ENCODE assay signal across 11 cellular contexts in the genomic region with DNA sequence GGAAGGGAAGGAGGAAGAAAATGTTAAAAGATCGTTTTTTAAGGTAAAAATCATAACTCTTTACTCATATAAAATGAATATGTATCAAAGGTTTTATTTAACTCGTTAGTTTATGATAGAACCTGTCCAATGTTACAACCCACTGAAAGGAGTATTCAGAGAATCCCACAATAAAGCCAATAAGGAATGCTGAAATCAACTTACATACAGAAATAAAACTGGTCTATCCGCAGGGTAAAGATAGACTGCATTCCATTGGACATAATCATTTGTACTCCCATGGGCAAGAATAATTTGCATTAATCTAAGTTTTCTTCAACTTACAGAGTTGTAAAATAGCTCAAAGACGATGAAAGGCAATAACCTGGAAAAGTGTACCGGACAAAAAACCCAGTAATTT. TPM values are rescaled to one million over a fixed set of nuclear protein-coding genes. Genes with fewer than 3 reads are reported as not detected.
DNase-seq lines count a peak whose midpoint lies in the region; ATAC-seq and TF ChIP-seq lines count a peak whose summit lies in the region.
"Had no signal": no experiment of that assay in that cellular context is flagged by ENCODE, and none has a peak within 500 bp of the region (broad histone marks: within the 10 kb centered on the region; RNA-seq: fewer than 3 reads in every experiment).

No MANE protein-coding gene starts in this region.

- no peaks in the 10 kb centered on the region for H4K20me1 ChIP-seq in fibroblast of lung (ENCODE audit: control insufficient read depth, extremely low read depth, insufficient read depth, low read length)

- no peaks in the 10 kb centered on the region for H3K79me2 ChIP-seq in fibroblast of lung (ENCODE audit: control insufficient read depth, insufficient read depth, low read length)

- no peaks in the 10 kb centered on the region for H3K9me3 Mint-ChIP-seq in activated naive CD4-positive, alpha-beta T cell treated with anti-CD3 and anti-CD28 coated beads, Interleukin-2, amount 50 U/mL, for 24 hours
- H3K9me3 Mint-ChIP-seq in activated naive CD4-positive, alpha-beta T cell treated with anti-CD3 and anti-CD28 coated beads, Interleukin-2, amount 50 U/mL, for 72 hours, result peaks cover 3 to 4% of the 10 kb centered on the region in 2 donors

- H3K4me3 Mint-ChIP-seq in activated naive CD4-positive, alpha-beta T cell treated with anti-CD3 and anti-CD28 coated beads, Interleukin-2, amount 50 U/mL, for 24 hours, result peak overlapping the region; percentile 91

- H3K27me3 Mint-ChIP-seq in activated naive CD4-positive, alpha-beta T cell treated with anti-CD3 and anti-CD28 coated beads, Interleukin-2, amount 50 U/mL, for 24 hours, result no peaks in the 10 kb centered on the region

- intact Hi-C loops in spleen (cut with DNase I; ENCODE audit: low total_unique reads), result loop anchor here (5.0 kb wide), 1 partner anchor 193 kb away; the partner anchor contains the start of gene CMTM3

- H3K4me1 Mint-ChIP-seq in activated naive CD4-positive, alpha-beta T cell treated with anti-CD3 and anti-CD28 coated beads, Interleukin-2, amount 50 U/mL, for 24 hours, result peaks cover 34% of the 10 kb centered on the region

- peak overlapping the region; percentile 23 for H3K4me2 ChIP-seq in fibroblast of lung (ENCODE audit: extremely low read depth, insufficient read depth, low read length)

- H3K27ac Mint-ChIP-seq in activated naive CD4-positive, alpha-beta T cell treated with anti-CD3 and anti-CD28 coated beads, Interleukin-2, amount 50 U/mL, for 24 hours, result peak overlapping the region; percentile 91
- peak overlapping the region in 1 of 2 donors; percentile 99 for H3K27ac Mint-ChIP-seq in activated naive CD4-positive, alpha-beta T cell treated with anti-CD3 and anti-CD28 coated beads, Interleukin-2, amount 50 U/mL, for 72 hours

- no peak for ATAC-seq in activated naive CD4-positive, alpha-beta T cell treated with anti-CD3 and anti-CD28 coated beads, Interleukin-2, amount 50 U/mL, for 72 hours
- no peak for ATAC-seq in GM19463 (IDR thresholded peaks at IDR 0.05; ENCODE audit: unreplicated experiment)

- peaks cover 7% of the 10 kb centered on the region for H3K36me3 Mint-ChIP-seq in activated naive CD4-positive, alpha-beta T cell treated with anti-CD3 and anti-CD28 coated beads, Interleukin-2, amount 50 U/mL, for 24 hours
- peaks cover 6 to 13% of the 10 kb centered on the region in 2 donors for H3K36me3 Mint-ChIP-seq in activated naive CD4-positive, alpha-beta T cell treated with anti-CD3 and anti-CD28 coated beads, Interleukin-2, amount 50 U/mL, for 72 hours

- H3K9ac ChIP-seq in fibroblast of lung (ENCODE audit: insufficient read depth, low read length), result no peak overlapping the region

- DNase-seq in activated naive CD4-positive, alpha-beta T cell treated with anti-CD3 and anti-CD28 coated beads, Interleukin-2, amount 50 U/mL, for 72 hours (ENCODE audit: low spot score in 2 of 2), result no peak
- DNase-seq in SW480 (ENCODE audit: low spot score), result peak; percentile 49
- peak; percentile 51 to 89 for DNase-seq in fibroblast of lung (ENCODE audit: low read depth in 2 of 2)
- no peak for DNase-seq in spleen
- DNase-seq in foreskin melanocyte, result no peak
- DNase-seq in mesenteric fat pad (ENCODE audit: low spot score), result no peak
- DNase-seq: NCI-H1105 had no signal

- no peaks in the 10 kb centered on the region for H3K36me3 ChIP-seq in fibroblast of lung (ENCODE audit: control insufficient read depth, insufficient read depth, low read length)
- H3K36me3 ChIP-seq in spleen, result peaks cover 0 to 18% (median 0%) of the 10 kb centered on the region in 6 donors
- H3K36me3 ChIP-seq: BE2C had no signal

- H3K4me1 ChIP-seq in fibroblast of lung (ENCODE audit: control insufficient read depth, extremely low read depth, insufficient read depth, low read length) (peaks cover 5% of the 10 kb centered on the region), spleen (peaks cover 7 to 37% (median 33%) of the 10 kb centered on the region in 6 donors)

- H3K9me3 ChIP-seq in fibroblast of lung (ENCODE audit: control insufficient read depth, insufficient read depth, low read depth, low read length), result no peaks in the 10 kb centered on the region
- peaks cover 0 to 17% (median 10%) of the 10 kb centered on the region in 8 donors for H3K9me3 ChIP-seq in spleen
- H3K9me3 ChIP-seq: BE2C had no signal

- H3K27ac ChIP-seq in fibroblast of lung (ENCODE audit: insufficient read depth, low read length), result no peak overlapping the region
- peak overlapping the region in 5 of 8 donors; percentile 63 to 80 (median 77) for H3K27ac ChIP-seq in spleen

- H2AFZ ChIP-seq in fibroblast of lung (ENCODE audit: low read length), result no peak overlapping the region

- no peak for TF ChIP-seq CTCF in fibroblast of lung (conservative IDR thresholded peaks at IDR 0.05 in 1 of 2, IDR thresholded peaks at IDR 0.05 in 1 of 2; ENCODE audit: low read depth in 1 of 2, low read length in 2 of 2)
- no peak for TF ChIP-seq CTCF in spleen (IDR thresholded peaks at IDR 0.05 in 8 of 11, conservative IDR thresholded peaks at IDR 0.05 in 3 of 11)

- H3K4me3 ChIP-seq in fibroblast of lung (replicated peaks in 1 of 4; ENCODE audit: control extremely low read depth in 1 of 4, insufficient read depth in 1 of 4, low read depth in 3 of 4, low read length in 4 of 4) (no peak overlapping the region), spleen (peak overlapping the region in 1 of 8 donors; percentile 58)

- 67 to 87% (median 76%) methylated on average over 5 of the region's 5 CpGs for WGBS in spleen, 5 donors

- no peak for TF ChIP-seq POLR2A in spleen (IDR thresholded peaks at IDR 0.05)

- H3K27me3 ChIP-seq in fibroblast of lung (ENCODE audit: control insufficient read depth, insufficient read depth, low read length) (peaks cover 5% of the 10 kb centered on the region), spleen (replicated peaks in 1 of 7) (peaks cover 0 to 20% (median 0%) of the 10 kb centered on the region in 7 donors)

RNA-seq across cellular contexts. Expression of gene BEAN1, which starts 17.9 kb away (rescaled TPM):
- total RNA-seq in activated naive CD4-positive, alpha-beta T cell treated with anti-CD3 and anti-CD28 coated beads, Interleukin-2, amount 50 U/mL, for 72 hours, result not detected
- total RNA-seq in fibroblast of lung (not detected in 2 replicates), spleen (under 1 TPM in 4 of 7 donors, not detected in 3; 0.21 to 0.68 (median 0.45) TPM), mesenteric fat pad (0.51 TPM)
- polyA plus RNA-seq in fibroblast of lung (0.02 and 0.07 TPM in 2 replicates), spleen (under 1 TPM; 0.30 to 0.42 (median 0.30) TPM)
- polyA plus RNA-seq in fibroblast of lung (2012), result 0.10 and 0.26 TPM in 2 replicates
- polyA minus RNA-seq in fibroblast of lung (ENCODE audit: low replicate concordance), result not detected in 2 replicates
- total RNA-seq: lung microvascular endothelial cell had no signal

RNA-seq across cellular contexts. Expression of gene CDH5, which starts 42.7 kb away (rescaled TPM):
- not detected for total RNA-seq in activated naive CD4-positive, alpha-beta T cell treated with anti-CD3 and anti-CD28 coated beads, Interleukin-2, amount 50 U/mL, for 72 hours
- total RNA-seq in fibroblast of lung (under 0.01 TPM in 1 of 2 replicates, not detected in the other), spleen (10 to 100 TPM; 33.2 to 62.7 (median 46.6) TPM), mesenteric fat pad (121 TPM)
- polyA plus RNA-seq in fibroblast of lung (0.02 and 0.07 TPM in 2 replicates), spleen (10 to 100 TPM in 1 of 3 donors, 1 to 10 TPM in 2; 6.7 to 12.6 (median 8.9) TPM)
- polyA plus RNA-seq in fibroblast of lung (2012), result not detected in 2 replicates
- 0.20 TPM in 1 of 2 replicates, not detected in the other for polyA minus RNA-seq in fibroblast of lung (ENCODE audit: low replicate concordance)

Comparison
In these comparisons a context has a peak if more than half of its experiments do, and no peak if none do; other contexts are left out.
1. DNase-seq: peak in SW480 (single experiment) and fibroblast of lung (2 of 2); none in activated naive CD4-positive, alpha-beta T cell treated with anti-CD3 and anti-CD28 coated beads, Interleukin-2, amount 50 U/mL, for 72 hours (0 of 2), spleen (single experiment), foreskin melanocyte (single experiment) and mesenteric fat pad (single experiment).
2. RNA of gene CDH5, which starts 42.7 kb away (total RNA-seq): 121 TPM in mesenteric fat pad (single experiment) and 33.2 to 62.7 TPM in spleen; not detected in activated naive CD4-positive, alpha-beta T cell treated with anti-CD3 and anti-CD28 coated beads, Interleukin-2, amount 50 U/mL, for 72 hours and under 0.01 TPM in fibroblast of lung; every median in the first group is over 10 times any median in the second.